ENCODE assay signal across 27 cellular contexts in genomic region chr1:156877433-156877832, GRCh38. TPM values are rescaled to one million over a fixed set of nuclear protein-coding genes. Genes with fewer than 3 reads are reported as not detected.
DNase-seq lines count a peak whose midpoint lies in the region; ATAC-seq, FAIRE-seq and TF ChIP-seq lines count a peak whose summit lies in the region.
"Had no signal": no experiment of that assay in that cellular context is flagged by ENCODE, and none has a peak within 500 bp of the region (broad histone marks: within the 10 kb centered on the region; RNA-seq: fewer than 3 reads in every experiment).

No MANE protein-coding gene starts in this region.

- no peaks in the 10 kb centered on the region for H3K9me2 ChIP-seq in GM23248 (ENCODE audit: insufficient read depth)

- no peak for FAIRE-seq in K562 (lab: Jason Lieb, UNC)
- FAIRE-seq: A549, GM12891, GM18507 had no signal

- BruUV-seq in K562 (replicated peaks; lab: Mats Ljungman, UMichigan) = no TSS peak

- no peaks in the 10 kb centered on the region for H3F3A ChIP-seq in GM23248 (ENCODE audit: insufficient read depth)

- H3K9me1 ChIP-seq in K562 (ENCODE audit: control insufficient read depth, insufficient read depth, low read length) = no peaks in the 10 kb centered on the region

- H3K36me3 ChIP-seq in GM23248 (ENCODE audit: low read depth) (no peaks in the 10 kb centered on the region), K562 (ENCODE audit: control insufficient read depth, insufficient read depth, low read length) (no peaks in the 10 kb centered on the region; the same call in 1 of the 3 replicates), testis (ENCODE audit: low read depth, missing control alignments) (no peaks in the 10 kb centered on the region)
- H3K36me3 ChIP-seq: BLaER1 treated with 17β-estradiol and CSF1 and Interleukin-3, amounts not matched to agents 10 nM and 100 nM; HAP-1 had no signal

- H3K9me3 ChIP-seq in GM23248 (ENCODE audit: low read depth) = no peaks in the 10 kb centered on the region
- no peaks in the 10 kb centered on the region for H3K9me3 ChIP-seq in K562 (replicated peaks; ENCODE audit: control insufficient read depth, insufficient read depth, low read depth, low read length)
- H3K9me3 ChIP-seq in testis = no peaks in the 10 kb centered on the region
- H3K9me3 ChIP-seq: A549; BE2C; BLaER1 treated with 17β-estradiol and CSF1 and Interleukin-3, amounts not matched to agents 10 nM and 100 nM; HAP-1 had no signal

- 66 to 71% methylated on average over 3 of the region's 3 CpGs for WGBS in GM23248 (ENCODE audit: low coverage in 1 of 2, low lambda C conversion rate in 2 of 2, missing lambda C conversion rate in 2 of 2), 2 experiments
- WGBS in K562 (ENCODE audit: insufficient coverage, low coverage, missing lambda C conversion rate) = 52% methylated on average over 3 of the region's 3 CpGs
- 58 to 67% methylated on average over 3 of the region's 3 CpGs for WGBS in testis, 2 donors

- no peak for TF ChIP-seq EP300 in K562 (IDR thresholded peaks at IDR 0.05; ENCODE audit: low read length)

- H3K4me1 ChIP-seq in GM23248 (ENCODE audit: insufficient read depth) = no peaks in the 10 kb centered on the region
- H3K4me1 ChIP-seq in K562 (replicated peaks in 1 of 2; ENCODE audit: control insufficient read depth in 2 of 2, insufficient read depth in 2 of 2, low read length in 2 of 2) = peaks cover 5 to 31% of the 10 kb centered on the region in 2 experiments; a peak in 3 of 5 replicates
- H3K4me1 ChIP-seq in testis = peaks cover 10% of the 10 kb centered on the region
- H3K4me1 ChIP-seq: A549, HAP-1 had no signal

- H2AFZ ChIP-seq in GM23248 = no peak overlapping the region
- H2AFZ ChIP-seq in K562 (ENCODE audit: low read depth, low read length) = no peak overlapping the region
- H2AFZ ChIP-seq: GM23338 had no signal

- no peak for TF ChIP-seq RAD21 in K562 (CRISPR knock-in tag; conservative IDR thresholded peaks at IDR 0.05 in 1 of 2, IDR thresholded peaks at IDR 0.05 in 1 of 2)

- no peak overlapping the region for H3K9ac ChIP-seq in GM23248
- H3K9ac ChIP-seq in K562 (ENCODE audit: insufficient read depth in 1 of 2, low read depth in 2 of 2, low read length in 2 of 2) = peak overlapping the region in 1 of 2 experiments; percentile 32; a peak in 1 of 4 replicates
- H3K9ac ChIP-seq: BLaER1 treated with 17β-estradiol and CSF1 and Interleukin-3, amounts not matched to agents 10 nM and 100 nM had no signal

- TF ChIP-seq CTCF in K562 (IDR thresholded peaks at IDR 0.05 in 2 of 3, conservative IDR thresholded peaks at IDR 0.05 in 1 of 3; ENCODE audit: insufficient read depth in 2 of 3, low read depth in 1 of 3, low read length in 3 of 3) = no peak
- no peak for TF ChIP-seq CTCF in testis (IDR thresholded peaks at IDR 0.05)

- H3K79me2 ChIP-seq in GM23248 (ENCODE audit: insufficient read depth) (no peaks in the 10 kb centered on the region), K562 (ENCODE audit: control insufficient read depth, insufficient read depth, low read length) (no peaks in the 10 kb centered on the region)

- TF ChIP-seq POLR2A in K562 (conservative IDR thresholded peaks at IDR 0.05) = no peak
- no peak for TF ChIP-seq POLR2A in testis (IDR thresholded peaks at IDR 0.05)

- DNase-seq in GM23248 (peak; percentile 23), NCI-H69 (lab: John Stamatoyannopoulos, UW) (peak; percentile 18), K562 (ENCODE audit: extremely low read depth in 1 of 4, low spot score in 3 of 4) (no peak), testis (peak; percentile 46), hepatic stellate cell (ENCODE audit: low spot score) (no peak)
- DNase-seq in activated CD4-positive, alpha-beta T cell treated with anti-CD3 and anti-CD28 coated beads for 1 hour = no peak
- DNase-seq: 8988T; ACHN; AML-193; BE2C; Calu3; CD4-positive, alpha-beta T cell; COR-L47; DMS53; DMS79 treated with DMSO at 0.1 percent for 48 hours; GF-D8 had no signal

- H3K4me3 ChIP-seq in GM23248 = no peak overlapping the region
- H3K4me3 ChIP-seq in K562 = no peak overlapping the region
- H3K4me3 ChIP-seq in testis = no peak overlapping the region
- H3K4me3 ChIP-seq: A549; BLaER1 treated with 17β-estradiol and CSF1 and Interleukin-3, amounts not matched to agents 10 nM and 100 nM; GM23338; HAP-1 had no signal

- CTCF ChIA-PET in K562 (lab: Yijun Ruan, JAX; ENCODE audit: low intra/inter-chr PET ratio) = no interaction called here

- H3K27ac ChIP-seq in GM23248 = no peak overlapping the region
- H3K27ac ChIP-seq in K562 (ENCODE audit: extremely low read depth, low read depth, low read length) = no peak overlapping the region
- H3K27ac ChIP-seq in testis = no peak overlapping the region
- H3K27ac ChIP-seq: A549; BLaER1 treated with 17β-estradiol and CSF1 and Interleukin-3, amounts not matched to agents 10 nM and 100 nM had no signal

- no peaks in the 10 kb centered on the region for H4K20me1 ChIP-seq in GM23248 (ENCODE audit: insufficient read depth)
- H4K20me1 ChIP-seq in K562 (replicated peaks; ENCODE audit: control insufficient read depth, insufficient read depth, low read length) = no peaks in the 10 kb centered on the region

- POLR2A ChIA-PET in K562 (lab: Yijun Ruan, JAX) = interaction anchor here (0.5 to 1.0 kb wide), 3 partner anchors 12 to 167 kb away, joined by 3 to 4 read pairs (median 3); no protein-coding TSS in a partner anchor

- intact Hi-C loops in K562 (cut with micrococcal nuclease) (no loop called here), testis (cut with DNase I; ENCODE audit: low total_unique reads) (no loop called here)

- ATAC-seq in K562 (no peak), GM18907 (IDR thresholded peaks at IDR 0.05; ENCODE audit: unreplicated experiment) (no peak)
- ATAC-seq: A549, GM23338 had no signal

- H3K4me2 ChIP-seq in GM23248 (ENCODE audit: unreplicated experiment) (no peak overlapping the region), K562 (ENCODE audit: insufficient read depth, low read length) (no peak overlapping the region)
- H3K4me2 ChIP-seq: A549, GM23338 had no signal

- in situ Hi-C loops in GM23248 (cut with MboI) (no loop called here), K562 (cut with MboI) (no loop called here)

- peaks cover 19% of the 10 kb centered on the region; the same call in 1 of the 2 replicates for H3K27me3 ChIP-seq in GM23248 (replicated peaks; ENCODE audit: insufficient read depth)
- no peaks in the 10 kb centered on the region for H3K27me3 ChIP-seq in K562 (ENCODE audit: control insufficient read depth in 2 of 2, insufficient read depth in 2 of 2, low read length in 2 of 2)
- H3K27me3 ChIP-seq in testis = no peaks in the 10 kb centered on the region
- H3K27me3 ChIP-seq: BE2C had no signal

RNA-seq across cellular contexts. Expression of gene PEAR1, which starts 16.1 kb away (rescaled TPM):
- total RNA-seq in GM23248 (2014; rRNA removed; shearing (Covaris generic)) = 1.0 and 2.2 TPM in 2 replicates
- polyA plus RNA-seq in GM23248 (2016; fragmentation: Nextera tagmentation; extraction: Ambion mirVana) (0.71 and 1.2 TPM in 2 replicates), K562 (2011; rRNA removed) (13.9 and 16.6 TPM in 2 replicates), K562 (2014; fragmentation: Illumina TruSeq; extraction: Trizol) (6.8 and 9.8 TPM in 2 replicates), K562 (2014; fragmentation: Nextera tagmentation; extraction: Ambion mirVana) (1 to 10 TPM in 1 of 2 experiments, under 1 TPM in 1; 0.87 to 1.1 TPM), K562 (2014; rRNA removed) (7.0 and 9.1 TPM in 2 replicates), testis (ENCODE audit: insufficient read depth, low read depth, low replicate concordance) (10.5 TPM)
- total RNA-seq in K562 (2011; cell fraction: chromatin; rRNA removed; ENCODE audit: low replicate concordance) = 6.2 and 13.8 TPM in 2 replicates
- 11.7 and 12.5 TPM in 2 replicates for total RNA-seq in K562 (2011; cell fraction: nucleolus; rRNA removed)
- total RNA-seq in K562 (2011; cell fraction: nucleoplasm; rRNA removed) = 6.5 and 7.2 TPM in 2 replicates
- total RNA-seq in K562 (2014; rRNA removed) (6.4 and 12.7 TPM in 2 replicates), K562 (2014; rRNA removed; fragmentation: Illumina TruSeq; extraction: Trizol) (2.5 and 2.6 TPM in 2 replicates), K562 (2015; rRNA removed; fragmentation: Illumina TruSeq; extraction: Trizol) (5.9 and 6.0 TPM in 2 replicates), K562 (2021) (5.2 and 6.1 TPM in 2 replicates), testis (10 to 100 TPM; 13.8 TPM)
- 17.4 and 33.0 TPM in 2 replicates for polyA plus RNA-seq in K562 (2011; cell fraction: cytosol; rRNA removed)
- polyA plus RNA-seq in K562 (2011; cell fraction: nucleus; rRNA removed) = 30.0 and 34.3 TPM in 2 replicates
- 5.5 and 7.2 TPM in 2 replicates for polyA plus RNA-seq in K562 (2012)
- 6.3 and 7.1 TPM in 2 replicates for polyA minus RNA-seq in K562 (2011; rRNA and poly(A)+ RNA removed)
- polyA minus RNA-seq in K562 (2011; cell fraction: cytosol; rRNA and poly(A)+ RNA removed) = 7.3 and 8.2 TPM in 2 replicates
- 6.3 and 12.1 TPM in 2 replicates for polyA minus RNA-seq in K562 (2011; cell fraction: nucleus; rRNA and poly(A)+ RNA removed)
- total RNA-seq: H4 had no signal
- polyA plus RNA-seq: CD14-positive monocyte had no signal

RNA-seq across cellular contexts. Expression of gene NTRK1, which starts 16.8 kb away (rescaled TPM):
- 0.11 TPM in 1 of 2 replicates, not detected in the other for total RNA-seq in GM23248 (2014; rRNA removed; shearing (Covaris generic))
- polyA plus RNA-seq in GM23248 (2016; fragmentation: Nextera tagmentation; extraction: Ambion mirVana) = 0.08 and 0.09 TPM in 2 replicates
- 54.2 and 208 TPM in 2 replicates for total RNA-seq in K562 (2011; cell fraction: chromatin; rRNA removed; ENCODE audit: low replicate concordance)
- total RNA-seq in K562 (2011; cell fraction: nucleolus; rRNA removed) = 116 and 182 TPM in 2 replicates
- total RNA-seq in K562 (2011; cell fraction: nucleoplasm; rRNA removed) = 78.5 and 79.4 TPM in 2 replicates
- 22.4 and 23.1 TPM in 2 replicates for total RNA-seq in K562 (2014; rRNA removed)
- total RNA-seq in K562 (2014; rRNA removed; fragmentation: Illumina TruSeq; extraction: Trizol) = 3.3 and 4.8 TPM in 2 replicates
- total RNA-seq in K562 (2015; rRNA removed; fragmentation: Illumina TruSeq; extraction: Trizol) = 4.0 and 4.2 TPM in 2 replicates
- total RNA-seq in K562 (2021) = 28.0 and 30.0 TPM in 2 replicates
- 18.2 and 21.5 TPM in 2 replicates for polyA plus RNA-seq in K562 (2011; rRNA removed)
- 16.8 and 66.3 TPM in 2 replicates for polyA plus RNA-seq in K562 (2011; cell fraction: cytosol; rRNA removed)
- 93.6 and 258 TPM in 2 replicates for polyA plus RNA-seq in K562 (2011; cell fraction: nucleus; rRNA removed)
- 23.1 and 95.0 TPM in 2 replicates for polyA plus RNA-seq in K562 (2012)
- polyA plus RNA-seq in K562 (2014; fragmentation: Illumina TruSeq; extraction: Trizol) = 7.9 and 16.1 TPM in 2 replicates
- 1 to 10 TPM in 1 of 2 experiments, under 1 TPM in 1; 0.46 to 2.3 TPM for polyA plus RNA-seq in K562 (2014; fragmentation: Nextera tagmentation; extraction: Ambion mirVana)
- polyA plus RNA-seq in K562 (2014; rRNA removed) = 23.3 and 26.2 TPM in 2 replicates
- 5.4 and 15.6 TPM in 2 replicates for polyA minus RNA-seq in K562 (2011; rRNA and poly(A)+ RNA removed)
- 13.1 and 24.5 TPM in 2 replicates for polyA minus RNA-seq in K562 (2011; cell fraction: cytosol; rRNA and poly(A)+ RNA removed)
- 19.4 and 42.9 TPM in 2 replicates for polyA minus RNA-seq in K562 (2011; cell fraction: nucleus; rRNA and poly(A)+ RNA removed)
- total RNA-seq in testis = 10 to 100 TPM; 14.6 to 38.8 TPM
- polyA plus RNA-seq in testis (ENCODE audit: insufficient read depth, low read depth, low replicate concordance) = 4.7 TPM
- total RNA-seq: Calu3 had no signal
- polyA plus RNA-seq: CD14-positive monocyte had no signal

RNA-seq across cellular contexts. Expression of gene INSRR, which starts 18.5 kb away (rescaled TPM):
- total RNA-seq in GM23248 (2014; rRNA removed; shearing (Covaris generic)) = not detected in 2 replicates
- polyA plus RNA-seq in GM23248 (2016; fragmentation: Nextera tagmentation; extraction: Ambion mirVana) = 0.09 TPM in 1 of 2 replicates, not detected in the other
- 0.14 and 1.6 TPM in 2 replicates for total RNA-seq in K562 (2011; cell fraction: chromatin; rRNA removed; ENCODE audit: low replicate concordance)
- 0.66 and 0.67 TPM in 2 replicates for total RNA-seq in K562 (2011; cell fraction: nucleolus; rRNA removed)
- total RNA-seq in K562 (2011; cell fraction: nucleoplasm; rRNA removed) = 0.44 and 0.46 TPM in 2 replicates
- total RNA-seq in K562 (2014; rRNA removed) = 0.08 TPM in 1 of 2 replicates, not detected in the other
- 0.04 TPM in 1 of 2 replicates, not detected in the other for total RNA-seq in K562 (2014; rRNA removed; fragmentation: Illumina TruSeq; extraction: Trizol)
- total RNA-seq in K562 (2015; rRNA removed; fragmentation: Illumina TruSeq; extraction: Trizol) = 0.04 and 0.07 TPM in 2 replicates
- 0.18 TPM in 2 replicates for total RNA-seq in K562 (2021)
- polyA plus RNA-seq in K562 (2011; rRNA removed) = 0.06 and 0.07 TPM in 2 replicates
- 0.04 and 0.16 TPM in 2 replicates for polyA plus RNA-seq in K562 (2011; cell fraction: cytosol; rRNA removed)
- 0.44 and 1.7 TPM in 2 replicates for polyA plus RNA-seq in K562 (2011; cell fraction: nucleus; rRNA removed)
- 0.25 and 0.83 TPM in 2 replicates for polyA plus RNA-seq in K562 (2012)
- polyA plus RNA-seq in K562 (2014; fragmentation: Illumina TruSeq; extraction: Trizol) = 0.03 and 0.06 TPM in 2 replicates
- not detected for polyA plus RNA-seq in K562 (2014; fragmentation: Nextera tagmentation; extraction: Ambion mirVana)
- 0.07 and 0.12 TPM in 2 replicates for polyA plus RNA-seq in K562 (2014; rRNA removed)
- polyA minus RNA-seq in K562 (2011; rRNA and poly(A)+ RNA removed) = 0.09 and 0.21 TPM in 2 replicates
- polyA minus RNA-seq in K562 (2011; cell fraction: cytosol; rRNA and poly(A)+ RNA removed) = not detected in 2 replicates
- polyA minus RNA-seq in K562 (2011; cell fraction: nucleus; rRNA and poly(A)+ RNA removed) = 0.33 and 0.81 TPM in 2 replicates
- 1 to 10 TPM; 6.4 to 7.0 TPM for total RNA-seq in testis
- polyA plus RNA-seq in testis (ENCODE audit: insufficient read depth, low read depth, low replicate concordance) = 1.5 TPM
- total RNA-seq: Calu3; CD4-positive, alpha-beta T cell; Daoy; G401; GM23338; H4 had no signal
- polyA plus RNA-seq: A549, CD14-positive monocyte, GM23338 had no signal

RNA-seq across cellular contexts. Expression of gene LRRC71, which starts 43.0 kb away (rescaled TPM):
- 0.32 TPM in 1 of 2 replicates, not detected in the other for total RNA-seq in GM23248 (2014; rRNA removed; shearing (Covaris generic))
- not detected in 2 replicates for polyA plus RNA-seq in GM23248 (2016; fragmentation: Nextera tagmentation; extraction: Ambion mirVana)
- 2.2 and 3.8 TPM in 2 replicates for total RNA-seq in K562 (2011; cell fraction: chromatin; rRNA removed; ENCODE audit: low replicate concordance)
- total RNA-seq in K562 (2011; cell fraction: nucleolus; rRNA removed) = 2.5 and 4.9 TPM in 2 replicates
- total RNA-seq in K562 (2011; cell fraction: nucleoplasm; rRNA removed) = 2.4 and 2.8 TPM in 2 replicates
- 0.64 TPM in 1 of 2 replicates, not detected in the other for total RNA-seq in K562 (2014; rRNA removed)
- total RNA-seq in K562 (2014; rRNA removed; fragmentation: Illumina TruSeq; extraction: Trizol) = 0.22 and 0.51 TPM in 2 replicates
- total RNA-seq in K562 (2015; rRNA removed; fragmentation: Illumina TruSeq; extraction: Trizol) = not detected in 2 replicates
- total RNA-seq in K562 (2021) = 0.45 and 1.2 TPM in 2 replicates
- polyA plus RNA-seq in K562 (2011; rRNA removed) = 0.87 and 1.1 TPM in 2 replicates
- polyA plus RNA-seq in K562 (2011; cell fraction: cytosol; rRNA removed) = 0.99 and 1.4 TPM in 2 replicates
- 2.4 and 4.3 TPM in 2 replicates for polyA plus RNA-seq in K562 (2011; cell fraction: nucleus; rRNA removed)
- polyA plus RNA-seq in K562 (2012) = 0.90 and 0.99 TPM in 2 replicates
- 0.06 and 0.51 TPM in 2 replicates for polyA plus RNA-seq in K562 (2014; fragmentation: Illumina TruSeq; extraction: Trizol)
- polyA plus RNA-seq in K562 (2014; fragmentation: Nextera tagmentation; extraction: Ambion mirVana) = under 1 TPM; 0.23 to 0.38 TPM
- polyA plus RNA-seq in K562 (2014; rRNA removed) = 0.19 and 0.91 TPM in 2 replicates
- polyA minus RNA-seq in K562 (2011; rRNA and poly(A)+ RNA removed) = 0.54 and 0.63 TPM in 2 replicates
- 1.5 TPM in 1 of 2 replicates, not detected in the other for polyA minus RNA-seq in K562 (2011; cell fraction: cytosol; rRNA and poly(A)+ RNA removed)
- 1.1 and 1.4 TPM in 2 replicates for polyA minus RNA-seq in K562 (2011; cell fraction: nucleus; rRNA and poly(A)+ RNA removed)
- 10 to 100 TPM; 17.5 to 23.1 TPM for total RNA-seq in testis
- polyA plus RNA-seq in testis (ENCODE audit: insufficient read depth, low read depth, low replicate concordance) = 49.2 TPM
- total RNA-seq: Calu3; CD4-positive, alpha-beta T cell; Daoy; G401; GM23338; H4 had no signal
- polyA plus RNA-seq: CD14-positive monocyte had no signal

Comparison
In these comparisons a context has a peak if more than half of its experiments do, and no peak if none do; other contexts are left out.
1. DNase-seq: peak in GM23248 (single experiment), NCI-H69 (single experiment) and testis (single experiment); none in K562 (0 of 4), activated CD4-positive, alpha-beta T cell treated with anti-CD3 and anti-CD28 coated beads for 1 hour (single experiment) and hepatic stellate cell (single experiment).